ENCODE assay signal across 1 cellular context in the genomic region with DNA sequence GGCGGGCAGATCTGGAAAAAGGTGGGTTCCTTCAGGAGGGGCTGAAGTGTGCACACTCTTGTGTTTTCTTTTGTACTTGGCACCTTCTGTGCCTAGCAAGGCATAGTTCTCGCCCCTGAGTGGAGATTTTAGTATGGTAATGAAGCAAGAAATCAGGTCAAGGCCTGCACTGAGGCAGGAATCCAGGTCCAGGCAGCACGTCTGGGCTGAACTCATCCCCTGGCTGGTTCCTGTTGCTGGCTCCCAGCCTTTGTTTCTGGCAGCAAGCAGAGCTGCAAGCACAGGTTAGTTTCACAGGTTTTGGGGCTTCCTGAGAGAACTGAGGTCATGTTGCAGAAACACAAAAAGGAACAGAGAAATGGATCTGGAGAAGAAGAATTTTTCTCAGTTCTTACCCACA.
TF ChIP-seq lines count a peak whose summit lies in the region.

No MANE protein-coding gene starts in this region.

TF ChIP-seq in GM12878, 131 proteins besides CTCF, POLR2A, EP300 and RAD21:
- TF ChIP-seq IKZF2 (IDR thresholded peaks at IDR 0.05) (peak in 1 of 2 experiments; percentile 12; a peak in 2 of 4 replicates), HCFC1 (IDR thresholded peaks at IDR 0.05; ENCODE audit: low read length) (no peak), ZZZ3 (IDR thresholded peaks at IDR 0.05; ENCODE audit: control insufficient read depth, insufficient read length, low read depth) (no peak)
